ENCODE assay signal across 30 cellular contexts in the genomic region with DNA sequence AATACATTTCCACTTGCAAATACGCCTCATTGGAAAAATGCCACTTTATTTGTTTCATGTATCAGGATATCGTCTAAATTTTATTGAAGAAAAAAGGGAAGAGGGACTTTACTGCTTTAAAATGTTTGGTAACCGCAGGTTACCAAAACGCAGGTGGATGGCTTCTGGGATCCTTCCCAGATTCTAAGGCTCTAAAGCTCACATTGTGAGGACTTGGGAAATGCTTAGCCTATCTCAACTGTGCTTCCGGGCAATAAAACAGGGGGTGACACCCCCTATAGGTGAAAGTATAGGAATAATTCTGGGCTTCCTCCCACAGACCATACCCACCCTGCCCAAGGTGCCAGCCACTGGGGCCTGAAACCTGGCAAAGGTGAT.
DNase-seq lines count a peak whose midpoint lies in the region; ATAC-seq and TF ChIP-seq lines count a peak whose summit lies in the region.
"Had no signal": no experiment of that assay in that cellular context is flagged by ENCODE, and none has a peak within 500 bp of the region (broad histone marks: within the 10 kb centered on the region; RNA-seq: fewer than 3 reads in every experiment).

No MANE protein-coding gene starts in this region.

- peak overlapping the region; percentile 79 for H3K9ac ChIP-seq in adipocyte (ENCODE audit: low read length)
- H3K9ac ChIP-seq: BLaER1 treated with 17β-estradiol and CSF1 and Interleukin-3, amounts not matched to agents 10 nM and 100 nM had no signal

- ATAC-seq in left colon = no peak
- ATAC-seq: activated CD8-positive, alpha-beta T cell treated with anti-CD3 and anti-CD28 coated beads for 36 hours; activated naive CD4-positive, alpha-beta T cell treated with anti-CD3 and anti-CD28 coated beads, Interleukin-2, amount 50 U/mL, for 72 hours; esophagus mucosa had no signal

- H3K9me3 ChIP-seq in adipocyte (ENCODE audit: control insufficient read depth, low read length) = no peaks in the 10 kb centered on the region
- no peaks in the 10 kb centered on the region for H3K9me3 ChIP-seq in testis
- H3K9me3 ChIP-seq: BLaER1 treated with 17β-estradiol and CSF1 and Interleukin-3, amounts not matched to agents 10 nM and 100 nM; prostate gland; thoracic aorta; uterus had no signal

- H3K4me1 Mint-ChIP-seq in HFFc6 (ENCODE audit: low read depth) = peaks cover 47% of the 10 kb centered on the region
- peaks cover 32% of the 10 kb centered on the region for H3K4me1 Mint-ChIP-seq in mesothelial cell of epicardium

- 85 to 88% methylated on average over 5 of the region's 5 CpGs for WGBS in testis, 2 donors

- DNase-seq in A172 (ENCODE audit: low spot score) (peak; percentile 32), HFFc6 (no peak), adipocyte (ENCODE audit: low read depth) (no peak), mesothelial cell of epicardium (ENCODE audit: low spot score in 2 of 2, unreplicated experiment in 2 of 2) (no peak), NCI-H2196 (lab: John Stamatoyannopoulos, UW; ENCODE audit: unreplicated experiment) (no peak), testis (no peak), left colon (no peak), DMS79 treated with DMSO at 0.1 percent for 48 hours (lab: John Stamatoyannopoulos, UW) (no peak)
- DNase-seq: 8988T; activated CD8-positive, alpha-beta T cell treated with anti-CD3 and anti-CD28 coated beads for 36 hours; anterior cingulate cortex; DMS53; effector memory CD4-positive, alpha-beta T cell; GF-D8; left cardiac atrium; MV-4-11; NCI-H2171; NCI-H524; Right ventricle myocardium superior; stimulated activated naive CD4-positive, alpha-beta T cell; uterus had no signal

- H3K36me3 ChIP-seq in adipocyte (ENCODE audit: control insufficient read depth, insufficient read depth, low read length, severe bottlenecking) = no peaks in the 10 kb centered on the region
- H3K36me3 ChIP-seq in testis (ENCODE audit: low read depth, missing control alignments) = no peaks in the 10 kb centered on the region
- H3K36me3 ChIP-seq: BLaER1 treated with 17β-estradiol and CSF1 and Interleukin-3, amounts not matched to agents 10 nM and 100 nM; cardiac muscle cell; prostate gland; thoracic aorta; uterus had no signal

- no peak for TF ChIP-seq POLR2A in testis (IDR thresholded peaks at IDR 0.05)

- H3K9me3 Mint-ChIP-seq in HFFc6 (no peaks in the 10 kb centered on the region), mesothelial cell of epicardium (no peaks in the 10 kb centered on the region)
- H3K9me3 Mint-ChIP-seq: activated CD8-positive, alpha-beta T cell treated with anti-CD3 and anti-CD28 coated beads for 36 hours; activated naive CD4-positive, alpha-beta T cell treated with anti-CD3 and anti-CD28 coated beads, Interleukin-2, amount 50 U/mL, for 72 hours; activated T-helper 2 cell treated with anti-CD3 and anti-CD28 coated beads, Interferon-gamma antibody, Interleukin-2, Interleukin-4, amounts not matched to agents 10 μg/mL and 5 μg/mL and 100 μg/mL, durations not matched to agents 14 hours and 24 hours and 36 hours had no signal

- H3K27me3 ChIP-seq in adipocyte (replicated peaks; ENCODE audit: control insufficient read depth, insufficient read depth, low read length) (no peaks in the 10 kb centered on the region), testis (no peaks in the 10 kb centered on the region)
- H3K27me3 ChIP-seq: BLaER1 treated with 17β-estradiol and CSF1 and Interleukin-3, amounts not matched to agents 10 nM and 100 nM; cardiac muscle cell; uterus had no signal

- H3K27ac Mint-ChIP-seq in HFFc6 (peak overlapping the region; percentile 92), mesothelial cell of epicardium (peak overlapping the region; percentile 33)
- H3K27ac Mint-ChIP-seq: activated CD8-positive, alpha-beta T cell treated with anti-CD3 and anti-CD28 coated beads for 36 hours; activated T-helper 2 cell treated with anti-CD3 and anti-CD28 coated beads, Interferon-gamma antibody, Interleukin-2, Interleukin-4, amounts not matched to agents 10 μg/mL and 5 μg/mL and 100 μg/mL, durations not matched to agents 14 hours and 24 hours and 36 hours had no signal

- TF ChIP-seq CTCF in HFFc6 (IDR thresholded peaks at IDR 0.05) (peak; percentile 44), mesothelial cell of epicardium (IDR thresholded peaks at IDR 0.05; ENCODE audit: unreplicated experiment) (no peak), testis (IDR thresholded peaks at IDR 0.05) (no peak)

- peaks cover 7% of the 10 kb centered on the region; the same call in 1 of the 2 replicates for H3K36me3 Mint-ChIP-seq in HFFc6 (ENCODE audit: low read depth)
- H3K36me3 Mint-ChIP-seq in mesothelial cell of epicardium = no peaks in the 10 kb centered on the region
- H3K36me3 Mint-ChIP-seq: activated naive CD4-positive, alpha-beta T cell treated with anti-CD3 and anti-CD28 coated beads, Interleukin-2, amount 50 U/mL, for 72 hours had no signal

- H3K4me3 ChIP-seq in adipocyte (ENCODE audit: low read length) (peak overlapping the region; percentile 58), testis (no peak overlapping the region)
- H3K4me3 ChIP-seq: BLaER1 treated with 17β-estradiol and CSF1 and Interleukin-3, amounts not matched to agents 10 nM and 100 nM; cardiac muscle cell; coronary artery; prostate gland; thoracic aorta; uterus had no signal

- intact Hi-C loops in testis (cut with DNase I; ENCODE audit: low total_unique reads) (no loop called here), left colon (cut with DNase I, micrococcal nuclease) (no loop called here)

- H3K27ac ChIP-seq in testis = no peak overlapping the region
- H3K27ac ChIP-seq: BLaER1 treated with 17β-estradiol and CSF1 and Interleukin-3, amounts not matched to agents 10 nM and 100 nM; cardiac muscle cell; coronary artery; HL-60; prostate gland; thoracic aorta; uterus had no signal

- H3K27me3 Mint-ChIP-seq in HFFc6 (ENCODE audit: insufficient read depth) (no peaks in the 10 kb centered on the region; the same call in 1 of the 2 replicates), mesothelial cell of epicardium (ENCODE audit: low read depth) (no peaks in the 10 kb centered on the region)

- H3K4me3 Mint-ChIP-seq in HFFc6 = peak overlapping the region; percentile 79
- H3K4me3 Mint-ChIP-seq in mesothelial cell of epicardium = no peak overlapping the region
- H3K4me3 Mint-ChIP-seq: activated CD8-positive, alpha-beta T cell treated with anti-CD3 and anti-CD28 coated beads for 36 hours had no signal

- H3K4me1 ChIP-seq in adipocyte (ENCODE audit: control insufficient read depth, insufficient read depth, low read length) (peaks cover 47% of the 10 kb centered on the region), testis (no peaks in the 10 kb centered on the region)
- H3K4me1 ChIP-seq: BLaER1 treated with 17β-estradiol and CSF1 and Interleukin-3, amounts not matched to agents 10 nM and 100 nM; prostate gland; uterus had no signal
